Comparison of ENCODE assay signal across 12 cellular contexts in the genomic region with DNA sequence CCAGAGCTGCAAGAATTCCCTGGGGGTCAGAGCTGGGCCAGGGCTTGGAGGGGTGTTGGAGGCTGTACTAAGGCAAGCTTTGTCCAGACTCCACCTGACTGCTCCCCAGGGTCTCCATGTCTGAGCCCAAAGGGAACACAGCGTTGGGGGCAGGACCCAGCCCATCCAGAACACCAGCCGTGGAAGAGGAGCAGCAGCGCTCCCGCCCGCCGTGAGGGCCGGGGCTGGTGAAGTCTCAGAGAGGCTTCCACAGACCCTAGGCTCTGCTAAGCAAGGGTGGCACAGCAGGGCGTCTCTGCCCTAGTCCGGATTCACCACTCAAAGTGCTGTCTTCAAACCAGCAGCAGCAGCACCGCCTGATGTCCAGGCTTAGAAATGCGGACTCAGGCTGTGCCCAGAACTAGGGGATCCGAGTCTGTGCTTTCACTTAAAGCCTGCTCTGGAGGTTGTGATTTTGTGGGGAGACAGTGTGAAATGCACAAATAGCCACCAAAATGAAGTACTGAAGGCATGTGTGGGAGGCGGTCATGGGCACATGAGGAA. TPM values are rescaled to one million over a fixed set of nuclear protein-coding genes. Genes with fewer than 3 reads are reported as not detected.
DNase-seq lines count a peak whose midpoint lies in the region; ATAC-seq and TF ChIP-seq lines count a peak whose summit lies in the region.
"Had no signal": no experiment of that assay in that cellular context is flagged by ENCODE, and none has a peak within 500 bp of the region (broad histone marks: within the 10 kb centered on the region; RNA-seq: fewer than 3 reads in every experiment).

No MANE protein-coding gene starts in this region.

- no peaks in the 10 kb centered on the region for H3K27me3 ChIP-seq in thyroid gland
- no peaks in the 10 kb centered on the region for H3K27me3 ChIP-seq in transverse colon
- H3K27me3 ChIP-seq: sigmoid colon had no signal

- H3K9me3 ChIP-seq in thyroid gland: no peaks in the 10 kb centered on the region
- no peaks in the 10 kb centered on the region for H3K9me3 ChIP-seq in T-helper 17 cell (ENCODE audit: control insufficient read depth, low read length, poor library complexity, severe bottlenecking)
- H3K9me3 ChIP-seq in transverse colon: no peaks in the 10 kb centered on the region
- H3K9me3 ChIP-seq: sigmoid colon, SJCRH30 had no signal

- intact Hi-C loops in thyroid gland (cut with DNase I): no loop called here
- intact Hi-C loops in transverse colon (cut with DNase I; ENCODE audit: low total_unique reads): no loop called here

- H3K27ac Mint-ChIP-seq in stimulated activated naive B cell treated with anti-CD40 and anti-IgM and Interleukin-4, amounts not matched to agents 10 μg/mL and 1 μg/mL and 100 μg/mL, for 72 hours: no peak overlapping the region
- no peak overlapping the region for H3K27ac Mint-ChIP-seq in T-helper 17 cell
- H3K27ac Mint-ChIP-seq: activated CD4-positive, alpha-beta T cell treated with anti-CD3 and anti-CD28 coated beads for 36 hours; activated T-helper 2 cell treated with anti-CD3 and anti-CD28 coated beads, Interferon-gamma antibody, Interleukin-2, Interleukin-4, amounts not matched to agents 10 μg/mL and 5 μg/mL and 100 μg/mL, durations not matched to agents 14 hours and 24 hours and 36 hours had no signal

- TF ChIP-seq POLR2A in thyroid gland (IDR thresholded peaks at IDR 0.05) (no peak), transverse colon (IDR thresholded peaks at IDR 0.05) (no peak)

- 92 to 93% methylated on average over 6 to 10 of the region's 13 CpGs for WGBS in thyroid gland, 2 donors
- WGBS in transverse colon (ENCODE audit: low coverage in 1 of 2), 2 donors: 91% methylated on average over 13 of the region's 13 CpGs; no CpG with 5 or more reads in 1 of the 2 donors

- TF ChIP-seq CTCF in fibroblast of villous mesenchyme (IDR thresholded peaks at IDR 0.05; ENCODE audit: insufficient read depth, low read depth, low read length) (peak; percentile 25), thyroid gland (IDR thresholded peaks at IDR 0.05) (no peak), transverse colon (IDR thresholded peaks at IDR 0.05) (no peak)

- H3K27ac ChIP-seq in thyroid gland: no peak overlapping the region
- no peak overlapping the region for H3K27ac ChIP-seq in transverse colon
- H3K27ac ChIP-seq: SJCRH30 had no signal

- H3K36me3 Mint-ChIP-seq in stimulated activated naive B cell treated with anti-CD40 and anti-IgM and Interleukin-4, amounts not matched to agents 10 μg/mL and 1 μg/mL and 100 μg/mL, for 72 hours: peaks cover 0 to 4% of the 10 kb centered on the region in 2 donors
- peaks cover 2% of the 10 kb centered on the region for H3K36me3 Mint-ChIP-seq in T-helper 17 cell (ENCODE audit: low read depth)

- in situ Hi-C loops in SK-MEL-5 (cut with HindIII; ENCODE audit: low pct_unique_long_range_greater_than_20kb, low sequenced_read_pairs) (no loop called here), transverse colon (cut with MboI; ENCODE audit: low pct_ligation_motif_present in 1 of 4, low pct_unique_long_range_greater_than_20kb in 1 of 4, low sequenced_read_pairs in 3 of 4) (no loop called here)

- H3K4me1 Mint-ChIP-seq in stimulated activated naive B cell treated with anti-CD40 and anti-IgM and Interleukin-4, amounts not matched to agents 10 μg/mL and 1 μg/mL and 100 μg/mL, for 72 hours: no peaks in the 10 kb centered on the region
- H3K4me1 Mint-ChIP-seq in T-helper 17 cell: peaks cover 4% of the 10 kb centered on the region
- H3K4me1 Mint-ChIP-seq: activated CD4-positive, alpha-beta T cell treated with anti-CD3 and anti-CD28 coated beads for 36 hours had no signal

- DNase-seq in DMS53 (lab: John Stamatoyannopoulos, UW) (peak; percentile 23), DMS53 treated with DMSO at 0.1 percent for 48 hours (lab: John Stamatoyannopoulos, UW; ENCODE audit: unreplicated experiment) (no peak), SK-MEL-5 (ENCODE audit: low read depth, low spot score) (peak; percentile 45), fibroblast of villous mesenchyme (ENCODE audit: low read depth) (no peak), thyroid gland (no peak), T-helper 17 cell (no peak), transverse colon (no peak)
- no peak for DNase-seq in stimulated activated naive B cell treated with anti-CD40 and anti-IgM and Interleukin-4, amounts not matched to agents 10 μg/mL and 1 μg/mL and 100 μg/mL, for 72 hours
- DNase-seq: activated CD4-positive, alpha-beta T cell treated with anti-CD3 and anti-CD28 coated beads for 36 hours; sigmoid colon had no signal

- H3K9me3 Mint-ChIP-seq in stimulated activated naive B cell treated with anti-CD40 and anti-IgM and Interleukin-4, amounts not matched to agents 10 μg/mL and 1 μg/mL and 100 μg/mL, for 72 hours: peaks cover 5 to 7% of the 10 kb centered on the region in 2 donors
- H3K9me3 Mint-ChIP-seq: activated T-helper 2 cell treated with anti-CD3 and anti-CD28 coated beads, Interferon-gamma antibody, Interleukin-2, Interleukin-4, amounts not matched to agents 10 μg/mL and 5 μg/mL and 100 μg/mL, durations not matched to agents 14 hours and 24 hours and 36 hours had no signal

- H3K36me3 ChIP-seq in thyroid gland (no peaks in the 10 kb centered on the region), transverse colon (no peaks in the 10 kb centered on the region)
- H3K36me3 ChIP-seq: sigmoid colon, SJCRH30 had no signal

- no peak for TF ChIP-seq EP300 in transverse colon (IDR thresholded peaks at IDR 0.05; ENCODE audit: low read depth)

- H3K4me3 Mint-ChIP-seq in stimulated activated naive B cell treated with anti-CD40 and anti-IgM and Interleukin-4, amounts not matched to agents 10 μg/mL and 1 μg/mL and 100 μg/mL, for 72 hours: no peak overlapping the region
- no peak overlapping the region for H3K4me3 Mint-ChIP-seq in T-helper 17 cell
- H3K4me3 Mint-ChIP-seq: activated CD4-positive, alpha-beta T cell treated with anti-CD3 and anti-CD28 coated beads for 36 hours had no signal

- no peak overlapping the region for H3K4me3 ChIP-seq in fibroblast of villous mesenchyme (ENCODE audit: low read depth, low read length)
- no peak overlapping the region for H3K4me3 ChIP-seq in thyroid gland (replicated peaks in 1 of 3)
- no peak overlapping the region for H3K4me3 ChIP-seq in transverse colon
- H3K4me3 ChIP-seq: sigmoid colon, SJCRH30 had no signal

- H3K4me1 ChIP-seq in thyroid gland (peaks cover 7 to 43% of the 10 kb centered on the region in 2 donors), transverse colon (peaks cover 0 to 14% (median 7%) of the 10 kb centered on the region in 4 donors)
- H3K4me1 ChIP-seq: SJCRH30 had no signal

- ATAC-seq in stimulated activated naive B cell treated with anti-CD40 and anti-IgM and Interleukin-4, amounts not matched to agents 10 μg/mL and 1 μg/mL and 100 μg/mL, for 72 hours (replicated peaks): peak; percentile 27
- ATAC-seq in T-helper 17 cell: no peak
- ATAC-seq: activated CD4-positive, alpha-beta T cell treated with anti-CD3 and anti-CD28 coated beads for 36 hours had no signal

- H3K27me3 Mint-ChIP-seq in stimulated activated naive B cell treated with anti-CD40 and anti-IgM and Interleukin-4, amounts not matched to agents 10 μg/mL and 1 μg/mL and 100 μg/mL, for 72 hours: peaks cover 0 to 17% of the 10 kb centered on the region in 2 donors
- peaks cover 43% of the 10 kb centered on the region for H3K27me3 Mint-ChIP-seq in T-helper 17 cell
- H3K27me3 Mint-ChIP-seq: activated CD4-positive, alpha-beta T cell treated with anti-CD3 and anti-CD28 coated beads for 36 hours had no signal

RNA-seq across cellular contexts. Expression of gene AQP1, which starts 16.7 kb away (rescaled TPM):
- 0.03 and 0.08 TPM in 2 replicates for total RNA-seq in SK-MEL-5 (2014; rRNA removed; shearing (Covaris generic))
- 0.15 and 0.24 TPM in 2 replicates for polyA plus RNA-seq in SK-MEL-5 (2015; cell fraction: cytosol; rRNA removed)
- 1.00 and 2.6 TPM in 2 replicates for polyA plus RNA-seq in SK-MEL-5 (2015; cell fraction: nucleus; rRNA removed)
- 11.9 and 25.0 TPM in 2 replicates for total RNA-seq in fibroblast of villous mesenchyme
- 100 to 1,000 TPM in 2 of 4 donors, 10 to 100 TPM in 2; 48.7 to 231 (median 134) TPM for total RNA-seq in thyroid gland
- under 1 TPM; 0.35 to 0.83 TPM for total RNA-seq in T-helper 17 cell
- 10 to 100 TPM; 21.3 to 98.3 (median 28.4) TPM for total RNA-seq in transverse colon
- total RNA-seq: activated T-helper 2 cell treated with anti-CD3 and anti-CD28 coated beads, Interferon-gamma antibody, Interleukin-2, Interleukin-4, amounts not matched to agents 10 μg/mL and 5 μg/mL and 100 μg/mL, durations not matched to agents 14 hours and 24 hours and 36 hours had no signal

Comparison
In these comparisons a context has a peak if more than half of its experiments do, and no peak if none do; other contexts are left out.
1. DNase-seq: peak in DMS53 (single experiment) and SK-MEL-5 (single experiment); none in DMS53 treated with DMSO at 0.1 percent for 48 hours (single experiment), fibroblast of villous mesenchyme (single experiment), stimulated activated naive B cell treated with anti-CD40 and anti-IgM and Interleukin-4, amounts not matched to agents 10 μg/mL and 1 μg/mL and 100 μg/mL, for 72 hours (single experiment), thyroid gland (0 of 2), T-helper 17 cell (0 of 3) and transverse colon (single experiment).